ENCODE assay signal across 14 cellular contexts in genomic region chrX:1466232-1466661, GRCh38. TPM values are rescaled to one million over a fixed set of nuclear protein-coding genes. Genes with fewer than 3 reads are reported as not detected.
DNase-seq lines count a peak whose midpoint lies in the region; ATAC-seq, FAIRE-seq and TF ChIP-seq lines count a peak whose summit lies in the region.
"Had no signal": no experiment of that assay in that cellular context is flagged by ENCODE, and none has a peak within 500 bp of the region (broad histone marks: within the 10 kb centered on the region; RNA-seq: fewer than 3 reads in every experiment).

No MANE protein-coding gene starts in this region.

- H3K9me3 ChIP-seq in OCI-LY7 (ENCODE audit: low read length), result no peaks in the 10 kb centered on the region
- H3K9me3 ChIP-seq in colonic mucosa, result no peaks in the 10 kb centered on the region
- H3K9me3 ChIP-seq in neutrophil, result no peaks in the 10 kb centered on the region

- H3K27me3 ChIP-seq in colonic mucosa (peaks cover 3% of the 10 kb centered on the region), neutrophil (no peaks in the 10 kb centered on the region)

- BruUV-seq in OCI-LY7 (replicated peaks; lab: Mats Ljungman, UMichigan), result no TSS peak

- peaks cover 81% of the 10 kb centered on the region for H3K4me1 ChIP-seq in OCI-LY7 (ENCODE audit: insufficient read depth, low read length, poor library complexity, severe bottlenecking)
- H3K4me1 ChIP-seq in colonic mucosa, result no peaks in the 10 kb centered on the region
- H3K4me1 ChIP-seq in neutrophil (ENCODE audit: control insufficient read depth in 1 of 2, insufficient read depth in 1 of 2, low read depth in 1 of 2, low read length in 1 of 2), result peaks cover 20 to 25% of the 10 kb centered on the region in 2 experiments
- H3K4me1 ChIP-seq: parathyroid adenoma had no signal

- in situ Hi-C loops in KBM-7 (cut with MboI; ENCODE audit: low pct_unique_long_range_greater_than_20kb, low sequenced_read_pairs), result loop anchor here (25.0 kb wide), 1 partner anchor 1146 kb away; no protein-coding TSS in a partner anchor

- H2AFZ ChIP-seq in OCI-LY7 (ENCODE audit: low read length), result no peak overlapping the region
- H2AFZ ChIP-seq: parathyroid adenoma had no signal

- H3K36me3 ChIP-seq in OCI-LY7 (ENCODE audit: insufficient read depth, low read length), result peaks cover 57% of the 10 kb centered on the region
- no peaks in the 10 kb centered on the region for H3K36me3 ChIP-seq in colonic mucosa
- peaks cover 34% of the 10 kb centered on the region for H3K36me3 ChIP-seq in neutrophil

- peaks cover 52% of the 10 kb centered on the region for H3K79me2 ChIP-seq in OCI-LY7 (ENCODE audit: insufficient read depth, low read depth, low read length)
- H3K79me2 ChIP-seq: parathyroid adenoma had no signal

- intact Hi-C loops in OCI-LY7 (cut with micrococcal nuclease; ENCODE audit: unreplicated experiment) (no loop called here), colonic mucosa (cut with DNase I) (loop anchor here (5.0 kb wide), 1 partner anchor 111 kb away; no protein-coding TSS in a partner anchor)

- H4K20me1 ChIP-seq in OCI-LY7 (ENCODE audit: insufficient read depth, low read length), result no peaks in the 10 kb centered on the region

- no peak for TF ChIP-seq POLR2A in GM12892 (IDR thresholded peaks at IDR 0.05; ENCODE audit: low read depth, low read length)

- peak overlapping the region; percentile 71; the same call in 1 of the 2 replicates for H3K4me2 ChIP-seq in OCI-LY7 (ENCODE audit: low read length)

- H3K27ac ChIP-seq in OCI-LY7 (ENCODE audit: low read depth, low read length, poor library complexity, severe bottlenecking) (peak overlapping the region; percentile 97), colonic mucosa (no peak overlapping the region), neutrophil (peak overlapping the region; percentile 86)
- H3K27ac ChIP-seq: parathyroid adenoma had no signal

- TF ChIP-seq CTCF in OCI-LY7 (conservative IDR thresholded peaks at IDR 0.05; ENCODE audit: low read length) (no peak), colonic mucosa (IDR thresholded peaks at IDR 0.05) (no peak), neutrophil (IDR thresholded peaks at IDR 0.05) (no peak)

- ATAC-seq in HG02870 (IDR thresholded peaks at IDR 0.05; ENCODE audit: unreplicated experiment) (no peak), GM19395 (IDR thresholded peaks at IDR 0.05; ENCODE audit: unreplicated experiment) (no peak), GM21367 (IDR thresholded peaks at IDR 0.05; ENCODE audit: unreplicated experiment) (no peak)
- ATAC-seq: activated naive CD4-positive, alpha-beta T cell treated with anti-CD3 and anti-CD28 coated beads, Interleukin-2, amount 50 U/mL, for 72 hours; left colon had no signal

- DNase-seq in GM12892 (ENCODE audit: insufficient read length) (no peak), OCI-LY7 (ENCODE audit: low spot score) (no peak), colonic mucosa (peak; percentile 12), KBM-7 (no peak)
- DNase-seq: cortex of kidney; stimulated activated CD4-positive, alpha-beta T cell treated with anti-CD3 and anti-CD28 coated beads, Interleukin-1b, Interleukin-23, amount 100 ng/mL, for 48 hours had no signal

- H3K9me2 ChIP-seq in OCI-LY7 (ENCODE audit: insufficient read depth, low read length), result no peaks in the 10 kb centered on the region

- no peak overlapping the region for H3K9ac ChIP-seq in colonic mucosa (ENCODE audit: low read depth in 2 of 2, low read length in 2 of 2)
- H3K9ac ChIP-seq: parathyroid adenoma had no signal

- POLR2A ChIA-PET in OCI-LY7 (lab: Charles Lee), result no interaction called here

- peak overlapping the region; percentile 55 for H3K4me3 ChIP-seq in OCI-LY7 (ENCODE audit: low read depth, low read length, poor library complexity, severe bottlenecking)
- no peak overlapping the region for H3K4me3 ChIP-seq in colonic mucosa
- H3K4me3 ChIP-seq in neutrophil (ENCODE audit: low read depth in 1 of 2, low read length in 1 of 2), result peak overlapping the region in 1 of 2 experiments; percentile 39

- CTCF ChIA-PET in OCI-LY7 (lab: Charles Lee; ENCODE audit: unreplicated experiment), result no interaction called here

- peak; percentile 46 for FAIRE-seq in GM12892 (lab: Jason Lieb, UNC)
- FAIRE-seq: H54 had no signal

RNA-seq across cellular contexts. Expression of gene ASMTL, which starts 13.5 kb away (rescaled TPM):
- polyA plus RNA-seq in GM12892 (2012; ENCODE audit: missing spikeins), result 23.3 TPM
- total RNA-seq in OCI-LY7 (2014; rRNA removed; shearing (Covaris generic)), result 17.2 and 17.6 TPM in 2 replicates
- total RNA-seq in OCI-LY7 (2022) (32.8 and 37.0 TPM in 2 replicates), colonic mucosa (10 to 100 TPM; 17.4 to 21.6 TPM)
